In the genomic region with DNA sequence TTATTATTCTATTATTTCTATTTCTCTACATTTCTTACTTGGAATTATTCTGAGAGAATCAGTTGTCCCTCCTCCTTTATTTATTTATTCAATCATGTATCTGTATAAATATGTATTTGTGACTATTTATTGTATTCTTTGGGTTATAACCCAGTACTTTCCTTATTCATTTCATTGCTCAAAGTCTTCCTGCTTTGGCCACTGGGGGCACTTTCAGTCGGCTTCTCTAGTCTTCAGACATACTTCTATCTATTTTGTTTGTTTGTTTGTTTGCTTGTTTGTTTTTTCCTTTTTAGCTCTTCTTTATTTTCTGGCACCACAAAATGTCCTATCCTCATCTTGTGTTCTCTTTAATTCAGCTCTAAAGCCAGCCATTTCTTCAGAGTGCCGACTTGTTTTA, we compare ENCODE assay signal across 13 cellular contexts.
DNase-seq lines count a peak whose midpoint lies in the region; ATAC-seq and TF ChIP-seq lines count a peak whose summit lies in the region.
"Had no signal": no experiment of that assay in that cellular context is flagged by ENCODE, and none has a peak within 500 bp of the region (broad histone marks: within the 10 kb centered on the region; RNA-seq: fewer than 3 reads in every experiment).

No MANE protein-coding gene starts in this region.

- no peaks in the 10 kb centered on the region for H3K9me3 Mint-ChIP-seq in effector memory CD8-positive, alpha-beta T cell
- H3K9me3 Mint-ChIP-seq: natural killer cell had no signal

- H3K9me3 ChIP-seq in A673 (ENCODE audit: low read depth, low read length, poor library complexity, severe bottlenecking) (no peaks in the 10 kb centered on the region), OCI-LY3 (ENCODE audit: insufficient read depth, low read length) (no peaks in the 10 kb centered on the region), fibroblast of lung (ENCODE audit: control insufficient read depth, insufficient read depth, low read depth, low read length) (no peaks in the 10 kb centered on the region)
- H3K9me3 ChIP-seq: SJCRH30 had no signal

- H3K4me2 ChIP-seq in OCI-LY3 (ENCODE audit: low read length) (no peak overlapping the region), fibroblast of lung (ENCODE audit: extremely low read depth, insufficient read depth, low read length) (no peak overlapping the region)

- POLR2A ChIA-PET in A673 (lab: Charles Lee; ENCODE audit: low non-redundant PET), result interaction anchor here (0.7 kb wide), 1 partner anchor 1768 kb away, joined by 3 read pairs; no protein-coding TSS in a partner anchor

- ATAC-seq in GM18867 (IDR thresholded peaks at IDR 0.05; ENCODE audit: unreplicated experiment) (peak; percentile 70), left ventricle myocardium superior (no peak)
- no peak for ATAC-seq in effector memory CD8-positive, alpha-beta T cell (replicated peaks)
- ATAC-seq: activated CD8-positive, alpha-beta T cell treated with anti-CD3 and anti-CD28 coated beads, Interleukin-2, amount 10 ng/mL, durations not matched to agents 7 days and 5 days; natural killer cell had no signal

- H3K27ac ChIP-seq in A673 (ENCODE audit: low read depth, low read length, poor library complexity, severe bottlenecking) (no peak overlapping the region), OCI-LY3 (ENCODE audit: low read length) (no peak overlapping the region), fibroblast of lung (ENCODE audit: insufficient read depth, low read length) (no peak overlapping the region)
- H3K27ac ChIP-seq: SJCRH30 had no signal

- intact Hi-C loops in A673 (cut with micrococcal nuclease; ENCODE audit: unreplicated experiment) (no loop called here), left ventricle myocardium superior (cut with micrococcal nuclease) (no loop called here)

- H3K27me3 ChIP-seq in A673 (replicated peaks; ENCODE audit: insufficient read depth, low read depth, low read length, poor library complexity) (no peaks in the 10 kb centered on the region), OCI-LY3 (ENCODE audit: low read depth, low read length) (peaks cover 37% of the 10 kb centered on the region; the same call in 1 of the 2 replicates), fibroblast of lung (ENCODE audit: control insufficient read depth, insufficient read depth, low read length) (no peaks in the 10 kb centered on the region)
- H3K27me3 ChIP-seq: SJCRH30 had no signal

- peak; percentile 73 for TF ChIP-seq CTCF in A673 (conservative IDR thresholded peaks at IDR 0.05; ENCODE audit: low read depth, low read length)
- TF ChIP-seq CTCF in OCI-LY3 (IDR thresholded peaks at IDR 0.05; ENCODE audit: low read depth, low read length), result peak; percentile 58
- TF ChIP-seq CTCF in fibroblast of lung (conservative IDR thresholded peaks at IDR 0.05 in 1 of 2, IDR thresholded peaks at IDR 0.05 in 1 of 2; ENCODE audit: low read depth in 1 of 2, low read length in 2 of 2), result peak; percentile 43 to 55

- H3K4me3 ChIP-seq in A673 (ENCODE audit: low read depth, low read length, poor library complexity, severe bottlenecking), result no peak overlapping the region
- no peak overlapping the region for H3K4me3 ChIP-seq in OCI-LY3 (ENCODE audit: low read length)
- H3K4me3 ChIP-seq in fibroblast of lung (replicated peaks in 1 of 4; ENCODE audit: control extremely low read depth in 1 of 4, insufficient read depth in 1 of 4, low read depth in 3 of 4, low read length in 4 of 4), result no peak overlapping the region
- H3K4me3 ChIP-seq: SJCRH30 had no signal

- H3K27ac Mint-ChIP-seq in effector memory CD8-positive, alpha-beta T cell, result no peak overlapping the region
- H3K27ac Mint-ChIP-seq: activated CD8-positive, alpha-beta T cell treated with anti-CD3 and anti-CD28 coated beads, Interleukin-2, amount 10 ng/mL, durations not matched to agents 7 days and 5 days; natural killer cell had no signal

- H3K9ac ChIP-seq in OCI-LY3 (ENCODE audit: low read length), result no peak overlapping the region
- no peak overlapping the region for H3K9ac ChIP-seq in fibroblast of lung (ENCODE audit: insufficient read depth, low read length)

- BruUV-seq in A673 (replicated peaks; lab: Mats Ljungman, UMichigan), result no TSS peak

- H4K20me1 ChIP-seq in OCI-LY3 (ENCODE audit: insufficient read depth, low read length) (no peaks in the 10 kb centered on the region), fibroblast of lung (ENCODE audit: control insufficient read depth, extremely low read depth, insufficient read depth, low read length) (no peaks in the 10 kb centered on the region)

- H2AFZ ChIP-seq in OCI-LY3 (ENCODE audit: low read depth, low read length) (0 out of 2 replicates have a peak overlapping the region, but pooled peaks have one; percentile 38), fibroblast of lung (ENCODE audit: low read length) (no peak overlapping the region)

- no peaks in the 10 kb centered on the region for H3K36me3 Mint-ChIP-seq in effector memory CD8-positive, alpha-beta T cell (ENCODE audit: insufficient read depth)
- H3K36me3 Mint-ChIP-seq: natural killer cell had no signal

- no peak overlapping the region for H3K4me3 Mint-ChIP-seq in effector memory CD8-positive, alpha-beta T cell
- H3K4me3 Mint-ChIP-seq: activated CD8-positive, alpha-beta T cell treated with anti-CD3 and anti-CD28 coated beads, Interleukin-2, amount 10 ng/mL, durations not matched to agents 7 days and 5 days; natural killer cell had no signal

- H3K27me3 Mint-ChIP-seq in effector memory CD8-positive, alpha-beta T cell, result peaks cover 32 to 49% of the 10 kb centered on the region in 2 donors

- no peaks in the 10 kb centered on the region for H3K4me1 ChIP-seq in A673 (ENCODE audit: insufficient read depth, low read length, poor library complexity, severe bottlenecking)
- H3K4me1 ChIP-seq in OCI-LY3 (ENCODE audit: low read length), result peaks cover 8% of the 10 kb centered on the region
- H3K4me1 ChIP-seq in fibroblast of lung (ENCODE audit: control insufficient read depth, extremely low read depth, insufficient read depth, low read length), result no peaks in the 10 kb centered on the region
- H3K4me1 ChIP-seq: SJCRH30 had no signal

- H3K79me2 ChIP-seq in OCI-LY3 (ENCODE audit: low read length), result no peaks in the 10 kb centered on the region
- H3K79me2 ChIP-seq in fibroblast of lung (ENCODE audit: control insufficient read depth, insufficient read depth, low read length), result no peaks in the 10 kb centered on the region

- H3K4me1 Mint-ChIP-seq in effector memory CD8-positive, alpha-beta T cell (ENCODE audit: low read depth in 2 of 2), result no peaks in the 10 kb centered on the region
- H3K4me1 Mint-ChIP-seq: natural killer cell had no signal

- H3K36me3 ChIP-seq in A673 (ENCODE audit: insufficient read depth, low read length, poor library complexity, severe bottlenecking) (no peaks in the 10 kb centered on the region), OCI-LY3 (replicated peaks; ENCODE audit: low read depth, low read length) (no peaks in the 10 kb centered on the region), fibroblast of lung (ENCODE audit: control insufficient read depth, insufficient read depth, low read length) (no peaks in the 10 kb centered on the region)
- H3K36me3 ChIP-seq: SJCRH30 had no signal

- CTCF ChIA-PET in A673 (lab: Charles Lee), result interaction anchor here (1.3 kb wide), 1 partner anchor 11 kb away, joined by 7 read pairs; no protein-coding TSS in a partner anchor

- DNase-seq in A673 (ENCODE audit: low spot score), result no peak
- DNase-seq in fibroblast of lung (ENCODE audit: low read depth in 2 of 2), result no peak
- no peak for DNase-seq in effector memory CD8-positive, alpha-beta T cell
- no peak for DNase-seq in NOMO-1 (lab: John Stamatoyannopoulos, UW; ENCODE audit: unreplicated experiment in 2 of 2)
- no peak for DNase-seq in NCI-H1417 (lab: John Stamatoyannopoulos, UW)
- DNase-seq in left ventricle myocardium superior, result no peak
- DNase-seq: activated CD8-positive, alpha-beta T cell treated with anti-CD3 and anti-CD28 coated beads, Interleukin-2, amount 10 ng/mL, durations not matched to agents 7 days and 5 days; aorta; natural killer cell; NCI-H1048; SJCRH30 had no signal
